ENCODE assay signal across 16 cellular contexts in the genomic region with DNA sequence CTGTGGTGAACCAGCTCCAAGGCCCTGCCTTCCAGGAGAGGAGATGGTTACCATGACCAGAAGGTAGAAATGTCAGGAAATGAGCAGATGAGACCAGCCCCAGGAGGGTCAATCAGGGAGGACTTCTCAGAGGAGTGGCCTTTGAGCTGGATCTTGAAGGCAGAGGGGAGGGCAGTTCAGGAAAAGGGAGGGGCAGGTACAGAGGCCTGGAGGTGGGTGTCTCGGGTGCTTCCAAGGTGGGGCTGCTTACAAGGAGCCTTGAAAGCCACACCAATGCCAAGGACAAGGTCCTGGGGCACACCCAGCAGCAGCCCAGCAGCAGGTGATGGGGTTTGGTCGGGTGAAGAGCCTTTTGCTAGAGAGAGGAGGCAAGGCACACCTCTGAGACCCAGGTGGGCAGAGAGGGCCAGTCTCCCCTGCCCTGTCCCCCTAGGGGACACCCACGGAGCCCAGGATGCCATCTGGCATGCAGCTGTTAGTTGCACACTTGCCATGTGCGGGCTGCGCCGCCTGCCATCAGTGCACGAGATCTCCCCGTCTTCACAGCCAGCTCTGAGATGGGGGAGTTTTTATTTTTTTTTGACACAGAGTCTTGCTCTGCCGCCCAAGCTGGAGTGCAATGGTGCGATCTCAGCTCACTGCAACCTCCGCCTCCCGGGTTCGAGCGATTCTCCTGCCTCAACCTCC. TPM values are rescaled to one million over a fixed set of nuclear protein-coding genes. Genes with fewer than 3 reads are reported as not detected.
DNase-seq lines count a peak whose midpoint lies in the region; ATAC-seq, FAIRE-seq and TF ChIP-seq lines count a peak whose summit lies in the region.
"Had no signal": no experiment of that assay in that cellular context is flagged by ENCODE, and none has a peak within 500 bp of the region (broad histone marks: within the 10 kb centered on the region; RNA-seq: fewer than 3 reads in every experiment).

No MANE protein-coding gene starts in this region.

- peaks cover 45% of the 10 kb centered on the region for H3K36me3 Mint-ChIP-seq in effector memory CD8-positive, alpha-beta T cell (ENCODE audit: insufficient read depth)

- no peak for TF ChIP-seq RAD21 in IMR-90 (IDR thresholded peaks at IDR 0.05; ENCODE audit: low read length)

- no peak overlapping the region for H3K4ac ChIP-seq in IMR-90 (ENCODE audit: low read depth, low read length)

- H3K23ac ChIP-seq in IMR-90 (ENCODE audit: low read depth, low read length), result no peak overlapping the region

- peaks cover 5% of the 10 kb centered on the region for H4K20me1 ChIP-seq in IMR-90 (ENCODE audit: insufficient read depth, low read length)

- H3K27ac Mint-ChIP-seq in effector memory CD8-positive, alpha-beta T cell, result peak overlapping the region; percentile 49 to 65
- H3K27ac Mint-ChIP-seq: CD4-positive, CD25-positive, alpha-beta regulatory T cell had no signal

- no peak for DNase-seq in IMR-90
- no peak for DNase-seq in effector memory CD8-positive, alpha-beta T cell
- peak; percentile 55 for DNase-seq in small intestine
- DNase-seq in stimulated activated CD4-positive, alpha-beta T cell treated with anti-CD3 and anti-CD28 coated beads, Interleukin-2, amount 100 ng/mL, for 24 hours, result no peak
- DNase-seq: CD4-positive, CD25-positive, alpha-beta regulatory T cell; H9; KG1; NCI-H1436; NCI-H2029; NCI-H510A; NCI-H82; PC-3; SJCRH30 had no signal

- ATAC-seq in IMR-90 (ENCODE audit: low read depth) (no peak), SK-N-SH treated with all-trans-retinoic acid at 6 μM for 48 hours (no peak; the same call in 2 of the 3 replicates), esophagus mucosa (no peak), GM19452 (IDR thresholded peaks at IDR 0.05; ENCODE audit: unreplicated experiment) (no peak)
- no peak for ATAC-seq in effector memory CD8-positive, alpha-beta T cell (replicated peaks)
- ATAC-seq: PC-3 had no signal

- H3K27me3 ChIP-seq in IMR-90 (ENCODE audit: control insufficient read depth, insufficient read depth, low read length) (no peaks in the 10 kb centered on the region), small intestine (ENCODE audit: control insufficient read depth in 2 of 2, insufficient read depth in 2 of 2, low read length in 2 of 2) (no peaks in the 10 kb centered on the region)
- H3K27me3 ChIP-seq: SJCRH30 had no signal

- H4K91ac ChIP-seq in IMR-90 (ENCODE audit: insufficient read depth, low read depth, low read length), result no peak overlapping the region

- no peaks in the 10 kb centered on the region for H3K9me3 Mint-ChIP-seq in effector memory CD8-positive, alpha-beta T cell
- H3K9me3 Mint-ChIP-seq: CD4-positive, CD25-positive, alpha-beta regulatory T cell; H9 had no signal

- no peaks in the 10 kb centered on the region for H3K4me1 Mint-ChIP-seq in effector memory CD8-positive, alpha-beta T cell (ENCODE audit: low read depth in 2 of 2)
- H3K4me1 Mint-ChIP-seq: H9 had no signal

- dilution Hi-C loops in IMR-90 (cut with HindIII; ENCODE audit: low sequenced_read_pairs, unreplicated experiment), result no loop called here

- intact Hi-C loops in IMR-90 (cut with micrococcal nuclease), result no loop called here

- no peak overlapping the region for H3K27ac ChIP-seq in IMR-90 (ENCODE audit: insufficient read depth, low read length)
- no peak overlapping the region for H3K27ac ChIP-seq in small intestine (ENCODE audit: low read depth in 1 of 2, low read length in 1 of 2)
- H3K27ac ChIP-seq: SJCRH30 had no signal

- TF ChIP-seq POLR2A in IMR-90 (IDR thresholded peaks at IDR 0.05; ENCODE audit: low read depth, low read length), result no peak

- no TSS peak for BruUV-seq in IMR-90 (replicated peaks; lab: Mats Ljungman, UMichigan)

- no peak overlapping the region for H4K5ac ChIP-seq in IMR-90 (ENCODE audit: low read depth, low read length)

- POLR2A ChIA-PET in IMR-90 (lab: Charles Lee; ENCODE audit: unreplicated experiment), result no interaction called here

- in situ Hi-C loops in IMR-90 (cut with MboI; ENCODE audit: low sequenced_read_pairs), result no loop called here

- peak overlapping the region in 1 of 2 donors; percentile 29 for H3K4me3 Mint-ChIP-seq in effector memory CD8-positive, alpha-beta T cell
- H3K4me3 Mint-ChIP-seq: CD4-positive, CD25-positive, alpha-beta regulatory T cell; H9 had no signal

- no peaks in the 10 kb centered on the region for H3K4me1 ChIP-seq in IMR-90 (ENCODE audit: control insufficient read depth, insufficient read depth, low read length)
- H3K4me1 ChIP-seq in small intestine (ENCODE audit: control insufficient read depth in 2 of 2, insufficient read depth in 1 of 2, low read depth in 1 of 2, low read length in 1 of 2), result no peaks in the 10 kb centered on the region
- H3K4me1 ChIP-seq: SJCRH30 had no signal

- CTCF ChIA-PET in IMR-90 (lab: Yijun Ruan, JAX), result no interaction called here

- no peak for TF ChIP-seq CTCF in IMR-90 (conservative IDR thresholded peaks at IDR 0.05; ENCODE audit: low read depth, low read length)

- 100% methylated on average over 1 of the region's 14 CpGs; no CpG with 5 or more reads in 1 of the 2 experiments for WGBS in IMR-90 (ENCODE audit: extremely low coverage in 2 of 2, insufficient read length in 1 of 2), 2 experiments
- WGBS in small intestine, 3 donors, result 82 to 89% (median 86%) methylated on average over 14 of the region's 14 CpGs

- H2AK5ac ChIP-seq in IMR-90 (ENCODE audit: low read depth, low read length), result no peak overlapping the region

- H3K18ac ChIP-seq in IMR-90 (ENCODE audit: low read depth, low read length), result no peak overlapping the region

- no peak overlapping the region for H4K8ac ChIP-seq in IMR-90 (ENCODE audit: low read depth in 2 of 2, low read length in 2 of 2)

- H3K4me3 ChIP-seq in IMR-90 (ENCODE audit: insufficient read depth, low read depth, low read length) (no peak overlapping the region), small intestine (ENCODE audit: low read depth in 1 of 2, low read length in 2 of 2) (no peak overlapping the region)
- H3K4me3 ChIP-seq: SJCRH30 had no signal

- H3K9me3 ChIP-seq in IMR-90 (ENCODE audit: control insufficient read depth, insufficient read depth, low read length) (no peaks in the 10 kb centered on the region), small intestine (ENCODE audit: control insufficient read depth, low read depth) (no peaks in the 10 kb centered on the region)
- H3K9me3 ChIP-seq: SJCRH30 had no signal

- no peak overlapping the region for H2AFZ ChIP-seq in IMR-90 (replicated peaks; ENCODE audit: low read length, poor library complexity)

- H2BK5ac ChIP-seq in IMR-90 (ENCODE audit: low read depth, low read length, poor library complexity, severe bottlenecking), result no peak overlapping the region

- FAIRE-seq in small intestine (lab: Jason Lieb, UNC), result no peak

- H3K79me1 ChIP-seq in IMR-90 (ENCODE audit: low read depth in 1 of 2, low read length in 2 of 2), result no peaks in the 10 kb centered on the region

- no peaks in the 10 kb centered on the region for H3K27me3 Mint-ChIP-seq in effector memory CD8-positive, alpha-beta T cell
- H3K27me3 Mint-ChIP-seq: CD4-positive, CD25-positive, alpha-beta regulatory T cell had no signal

- H2BK15ac ChIP-seq in IMR-90 (ENCODE audit: low read depth, low read length), result no peak overlapping the region

- no peak overlapping the region for H2BK20ac ChIP-seq in IMR-90 (ENCODE audit: low read depth, low read length)

- H3K9me1 ChIP-seq in IMR-90 (ENCODE audit: insufficient read depth, low read length), result peaks cover 9% of the 10 kb centered on the region; the same call in 1 of the 2 replicates

- H3K36me3 ChIP-seq in IMR-90 (ENCODE audit: control insufficient read depth, insufficient read depth, low read length) (peaks cover 37% of the 10 kb centered on the region), small intestine (ENCODE audit: control insufficient read depth in 2 of 2, insufficient read depth in 2 of 2, low read length in 2 of 2) (peaks cover 2 to 5% of the 10 kb centered on the region in 2 donors)

- H2BK120ac ChIP-seq in IMR-90 (ENCODE audit: low read depth, low read length), result no peak overlapping the region

- H3K14ac ChIP-seq in IMR-90 (replicated peaks; ENCODE audit: low read depth, low read length), result no peak overlapping the region

- no peak overlapping the region for H3K4me2 ChIP-seq in IMR-90 (ENCODE audit: low read depth, low read length)

- peak overlapping the region; percentile 28 for H2AK9ac ChIP-seq in IMR-90 (replicated peaks; ENCODE audit: low read depth, low read length, poor library complexity)

- H3K9ac ChIP-seq in IMR-90 (ENCODE audit: low read depth, low read length), result no peak overlapping the region

- no peak overlapping the region for H3K56ac ChIP-seq in IMR-90 (ENCODE audit: extremely low read depth, insufficient read depth, low read length)

TF ChIP-seq in IMR-90, 13 proteins besides CTCF, POLR2A, EP300 and RAD21 (continues in another document):
- no peak for TF ChIP-seq FOS (IDR thresholded peaks at IDR 0.05; ENCODE audit: low read depth, low read length)
- no peak for TF ChIP-seq RCOR1 (IDR thresholded peaks at IDR 0.05; ENCODE audit: insufficient replicate concordance, low read length)
- no peak for TF ChIP-seq NFE2L2 (IDR thresholded peaks at IDR 0.05; ENCODE audit: low read depth, low read length)
- no peak for TF ChIP-seq BHLHE40 (IDR thresholded peaks at IDR 0.05; ENCODE audit: low read depth, low read length)

RNA-seq across cellular contexts. Expression of gene SLC66A1, which starts 18.5 kb away (rescaled TPM):
- 6.8 and 7.5 TPM in 2 replicates for total RNA-seq in IMR-90 (2012; rRNA removed)
- 18.9 and 22.3 TPM in 2 replicates for polyA plus RNA-seq in IMR-90 (2012; rRNA removed)
- 14.6 and 25.7 TPM in 2 replicates for polyA plus RNA-seq in IMR-90 (2012; cell fraction: cytosol; rRNA removed)
- 15.3 and 31.2 TPM in 2 replicates for polyA plus RNA-seq in IMR-90 (2012; cell fraction: nucleus; rRNA removed; ENCODE audit: low replicate concordance)
- polyA plus RNA-seq in small intestine, result 10 to 100 TPM; 14.6 to 46.7 (median 39.2) TPM
- 6.9 TPM for total RNA-seq in esophagus mucosa

RNA-seq across cellular contexts. Expression of gene AKR7A2, which starts 18.6 kb away (rescaled TPM):
- total RNA-seq in IMR-90 (2012; rRNA removed), result 50.5 and 60.2 TPM in 2 replicates
- 55.8 and 70.8 TPM in 2 replicates for polyA plus RNA-seq in IMR-90 (2012; rRNA removed)
- 67.7 and 109 TPM in 2 replicates for polyA plus RNA-seq in IMR-90 (2012; cell fraction: cytosol; rRNA removed)
- polyA plus RNA-seq in IMR-90 (2012; cell fraction: nucleus; rRNA removed; ENCODE audit: low replicate concordance), result 26.6 and 48.2 TPM in 2 replicates
- polyA plus RNA-seq in small intestine, result 100 to 1,000 TPM in 2 of 3 donors, 10 to 100 TPM in 1; 73.2 to 153 (median 147) TPM
- 50.2 TPM for total RNA-seq in esophagus mucosa

RNA-seq across cellular contexts. Expression of gene AKR7A3, which starts 42.0 kb away (rescaled TPM):
- under 0.01 and 0.18 TPM in 2 replicates for total RNA-seq in IMR-90 (2012; rRNA removed)
- polyA plus RNA-seq in IMR-90 (2012; rRNA removed), result 0.62 and 0.66 TPM in 2 replicates
- polyA plus RNA-seq in IMR-90 (2012; cell fraction: cytosol; rRNA removed), result 0.11 and 0.36 TPM in 2 replicates
- polyA plus RNA-seq in IMR-90 (2012; cell fraction: nucleus; rRNA removed; ENCODE audit: low replicate concordance), result 5.2 and 12.1 TPM in 2 replicates
- 1,000 to 10,000 TPM in 2 of 3 donors, 100 to 1,000 TPM in 1; 249 to 1,138 (median 1,022) TPM for polyA plus RNA-seq in small intestine
- total RNA-seq in esophagus mucosa, result 0.88 TPM
